In genomic region chr11:77589521-77590193, GRCh38 we compare ENCODE assay signal across 1 cellular context.
TF ChIP-seq lines count a peak whose summit lies in the region.

A gene with protein sequence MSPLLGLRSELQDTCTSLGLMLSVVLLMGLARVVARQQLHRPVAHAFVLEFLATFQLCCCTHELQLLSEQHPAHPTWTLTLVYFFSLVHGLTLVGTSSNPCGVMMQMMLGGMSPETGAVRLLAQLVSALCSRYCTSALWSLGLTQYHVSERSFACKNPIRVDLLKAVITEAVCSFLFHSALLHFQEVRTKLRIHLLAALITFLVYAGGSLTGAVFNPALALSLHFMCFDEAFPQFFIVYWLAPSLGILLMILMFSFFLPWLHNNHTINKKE (plus strand): TSS chr11:77589953. CDS start chr11:77589993, 40 bp downstream.

TF ChIP-seq in HepG2, 621 proteins besides CTCF, POLR2A, EP300 and RAD21 (continued from another document and continues in another):
- no peak for TF ChIP-seq CEBPZ (IDR thresholded peaks at IDR 0.05; ENCODE audit: low read length)
- TF ChIP-seq, protein P1, sequence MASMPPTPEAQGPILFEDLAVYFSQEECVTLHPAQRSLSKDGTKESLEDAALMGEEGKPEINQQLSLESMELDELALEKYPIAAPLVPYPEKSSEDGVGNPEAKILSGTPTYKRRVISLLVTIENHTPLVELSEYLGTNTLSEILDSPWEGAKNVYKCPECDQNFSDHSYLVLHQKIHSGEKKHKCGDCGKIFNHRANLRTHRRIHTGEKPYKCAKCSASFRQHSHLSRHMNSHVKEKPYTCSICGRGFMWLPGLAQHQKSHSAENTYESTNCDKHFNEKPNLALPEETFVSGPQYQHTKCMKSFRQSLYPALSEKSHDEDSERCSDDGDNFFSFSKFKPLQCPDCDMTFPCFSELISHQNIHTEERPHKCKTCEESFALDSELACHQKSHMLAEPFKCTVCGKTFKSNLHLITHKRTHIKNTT (CRISPR knock-in tag; IDR thresholded peaks at IDR 0.05) = no peak
- TF ChIP-seq ERF (CRISPR knock-in tag; IDR thresholded peaks at IDR 0.05) = peak; percentile 85; the same call in 1 of the 2 replicates
- TF ChIP-seq ZNF468 (CRISPR knock-in tag; IDR thresholded peaks at IDR 0.05) = no peak
- TF ChIP-seq MED13 (CRISPR knock-in tag; IDR thresholded peaks at IDR 0.05) = peak; percentile 34; the same call in 1 of the 2 replicates
- 0 out of 2 replicates have a peak, but pooled peaks have one; percentile 54 for TF ChIP-seq ZIK1 (CRISPR knock-in tag; IDR thresholded peaks at IDR 0.05; ENCODE audit: borderline replicate concordance, low read depth)
- TF ChIP-seq, protein P2, sequence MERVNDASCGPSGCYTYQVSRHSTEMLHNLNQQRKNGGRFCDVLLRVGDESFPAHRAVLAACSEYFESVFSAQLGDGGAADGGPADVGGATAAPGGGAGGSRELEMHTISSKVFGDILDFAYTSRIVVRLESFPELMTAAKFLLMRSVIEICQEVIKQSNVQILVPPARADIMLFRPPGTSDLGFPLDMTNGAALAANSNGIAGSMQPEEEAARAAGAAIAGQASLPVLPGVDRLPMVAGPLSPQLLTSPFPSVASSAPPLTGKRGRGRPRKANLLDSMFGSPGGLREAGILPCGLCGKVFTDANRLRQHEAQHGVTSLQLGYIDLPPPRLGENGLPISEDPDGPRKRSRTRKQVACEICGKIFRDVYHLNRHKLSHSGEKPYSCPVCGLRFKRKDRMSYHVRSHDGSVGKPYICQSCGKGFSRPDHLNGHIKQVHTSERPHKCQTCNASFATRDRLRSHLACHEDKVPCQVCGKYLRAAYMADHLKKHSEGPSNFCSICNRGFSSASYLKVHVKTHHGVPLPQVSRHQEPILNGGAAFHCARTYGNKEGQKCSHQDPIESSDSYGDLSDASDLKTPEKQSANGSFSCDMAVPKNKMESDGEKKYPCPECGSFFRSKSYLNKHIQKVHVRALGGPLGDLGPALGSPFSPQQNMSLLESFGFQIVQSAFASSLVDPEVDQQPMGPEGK (CRISPR knock-in tag; IDR thresholded peaks at IDR 0.05) = peak; percentile 38
- TF ChIP-seq ELF3 (CRISPR knock-in tag; IDR thresholded peaks at IDR 0.05) = no peak; the same call in 1 of the 2 replicates
- no peak for TF ChIP-seq ZFP41 (CRISPR knock-in tag; IDR thresholded peaks at IDR 0.05; ENCODE audit: borderline replicate concordance)
- TF ChIP-seq ZNF274 (CRISPR knock-in tag; IDR thresholded peaks at IDR 0.05) = peak; percentile 59; the same call in 1 of the 2 replicates
- no peak for TF ChIP-seq NFE2L1 (CRISPR knock-in tag; IDR thresholded peaks at IDR 0.05; ENCODE audit: borderline replicate concordance)
- TF ChIP-seq TAF15 (IDR thresholded peaks at IDR 0.05; ENCODE audit: low read depth, low read length, poor library complexity, severe bottlenecking) = peak; percentile 45
- TF ChIP-seq ZNF691 (CRISPR knock-in tag; IDR thresholded peaks at IDR 0.05; ENCODE audit: borderline replicate concordance, low read depth) = peak; percentile 76
- 0 out of 2 replicates have a peak, but pooled peaks have one; percentile 51 for TF ChIP-seq ZNF850 (CRISPR knock-in tag; conservative IDR thresholded peaks at IDR 0.05)
- TF ChIP-seq, protein P3, sequence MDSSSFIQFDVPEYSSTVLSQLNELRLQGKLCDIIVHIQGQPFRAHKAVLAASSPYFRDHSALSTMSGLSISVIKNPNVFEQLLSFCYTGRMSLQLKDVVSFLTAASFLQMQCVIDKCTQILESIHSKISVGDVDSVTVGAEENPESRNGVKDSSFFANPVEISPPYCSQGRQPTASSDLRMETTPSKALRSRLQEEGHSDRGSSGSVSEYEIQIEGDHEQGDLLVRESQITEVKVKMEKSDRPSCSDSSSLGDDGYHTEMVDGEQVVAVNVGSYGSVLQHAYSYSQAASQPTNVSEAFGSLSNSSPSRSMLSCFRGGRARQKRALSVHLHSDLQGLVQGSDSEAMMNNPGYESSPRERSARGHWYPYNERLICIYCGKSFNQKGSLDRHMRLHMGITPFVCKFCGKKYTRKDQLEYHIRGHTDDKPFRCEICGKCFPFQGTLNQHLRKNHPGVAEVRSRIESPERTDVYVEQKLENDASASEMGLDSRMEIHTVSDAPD (CRISPR knock-in tag; IDR thresholded peaks at IDR 0.05) = no peak
- TF ChIP-seq ZNF3 (CRISPR knock-in tag; IDR thresholded peaks at IDR 0.05) = no peak
- TF ChIP-seq ZNF432 (CRISPR knock-in tag; IDR thresholded peaks at IDR 0.05; ENCODE audit: borderline replicate concordance) = no peak; the same call in 1 of the 2 replicates
- peak; percentile 51; the same call in 1 of the 2 replicates for TF ChIP-seq BCL3 (CRISPR knock-in tag; IDR thresholded peaks at IDR 0.05)
- TF ChIP-seq CHD2 (IDR thresholded peaks at IDR 0.05; ENCODE audit: low read depth, low read length) = no peak
- TF ChIP-seq TCF12 (IDR thresholded peaks at IDR 0.05) = no peak
- TF ChIP-seq TCF12 (CRISPR knock-in tag; IDR thresholded peaks at IDR 0.05) = peak; percentile 82
- TF ChIP-seq MNT (IDR thresholded peaks at IDR 0.05) = no peak
- no peak; the same call in 1 of the 2 replicates for TF ChIP-seq ZNF615 (CRISPR knock-in tag; IDR thresholded peaks at IDR 0.05; ENCODE audit: borderline replicate concordance)
- TF ChIP-seq ZNF737 (CRISPR knock-in tag; IDR thresholded peaks at IDR 0.05; ENCODE audit: borderline replicate concordance) = no peak
- no peak for TF ChIP-seq ZNF775 (CRISPR knock-in tag; IDR thresholded peaks at IDR 0.05; ENCODE audit: borderline replicate concordance)
- TF ChIP-seq ZNF264 (CRISPR knock-in tag; IDR thresholded peaks at IDR 0.05) = no peak; the same call in 1 of the 2 replicates
- TF ChIP-seq NBN (conservative IDR thresholded peaks at IDR 0.05) = no peak
- peak; percentile 42; the same call in 1 of the 2 replicates for TF ChIP-seq ZNF441 (CRISPR knock-in tag; IDR thresholded peaks at IDR 0.05; ENCODE audit: borderline replicate concordance)
- 0 out of 2 replicates have a peak, but pooled peaks have one; percentile 43 for TF ChIP-seq STAT6 (CRISPR knock-in tag; IDR thresholded peaks at IDR 0.05; ENCODE audit: borderline replicate concordance)
- TF ChIP-seq, protein P4, sequence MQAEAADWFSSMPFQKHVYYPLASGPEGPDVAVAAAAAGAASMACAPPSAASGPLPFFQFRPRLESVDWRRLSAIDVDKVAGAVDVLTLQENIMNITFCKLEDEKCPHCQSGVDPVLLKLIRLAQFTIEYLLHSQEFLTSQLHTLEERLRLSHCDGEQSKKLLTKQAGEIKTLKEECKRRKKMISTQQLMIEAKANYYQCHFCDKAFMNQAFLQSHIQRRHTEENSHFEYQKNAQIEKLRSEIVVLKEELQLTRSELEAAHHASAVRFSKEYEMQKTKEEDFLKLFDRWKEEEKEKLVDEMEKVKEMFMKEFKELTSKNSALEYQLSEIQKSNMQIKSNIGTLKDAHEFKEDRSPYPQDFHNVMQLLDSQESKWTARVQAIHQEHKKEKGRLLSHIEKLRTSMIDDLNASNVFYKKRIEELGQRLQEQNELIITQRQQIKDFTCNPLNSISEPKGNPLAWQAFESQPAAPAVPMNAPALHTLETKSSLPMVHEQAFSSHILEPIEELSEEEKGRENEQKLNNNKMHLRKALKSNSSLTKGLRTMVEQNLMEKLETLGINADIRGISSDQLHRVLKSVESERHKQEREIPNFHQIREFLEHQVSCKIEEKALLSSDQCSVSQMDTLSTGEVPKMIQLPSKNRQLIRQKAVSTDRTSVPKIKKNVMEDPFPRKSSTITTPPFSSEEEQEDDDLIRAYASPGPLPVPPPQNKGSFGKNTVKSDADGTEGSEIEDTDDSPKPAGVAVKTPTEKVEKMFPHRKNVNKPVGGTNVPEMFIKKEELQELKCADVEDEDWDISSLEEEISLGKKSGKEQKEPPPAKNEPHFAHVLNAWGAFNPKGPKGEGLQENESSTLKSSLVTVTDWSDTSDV (CRISPR knock-in tag; IDR thresholded peaks at IDR 0.05) = peak; percentile 93; the same call in 1 of the 2 replicates
- no peak for TF ChIP-seq ZSCAN12 (CRISPR knock-in tag; IDR thresholded peaks at IDR 0.05)
- no peak for TF ChIP-seq ZBTB26 (CRISPR knock-in tag; IDR thresholded peaks at IDR 0.05; ENCODE audit: borderline replicate concordance)
- TF ChIP-seq, protein P5, sequence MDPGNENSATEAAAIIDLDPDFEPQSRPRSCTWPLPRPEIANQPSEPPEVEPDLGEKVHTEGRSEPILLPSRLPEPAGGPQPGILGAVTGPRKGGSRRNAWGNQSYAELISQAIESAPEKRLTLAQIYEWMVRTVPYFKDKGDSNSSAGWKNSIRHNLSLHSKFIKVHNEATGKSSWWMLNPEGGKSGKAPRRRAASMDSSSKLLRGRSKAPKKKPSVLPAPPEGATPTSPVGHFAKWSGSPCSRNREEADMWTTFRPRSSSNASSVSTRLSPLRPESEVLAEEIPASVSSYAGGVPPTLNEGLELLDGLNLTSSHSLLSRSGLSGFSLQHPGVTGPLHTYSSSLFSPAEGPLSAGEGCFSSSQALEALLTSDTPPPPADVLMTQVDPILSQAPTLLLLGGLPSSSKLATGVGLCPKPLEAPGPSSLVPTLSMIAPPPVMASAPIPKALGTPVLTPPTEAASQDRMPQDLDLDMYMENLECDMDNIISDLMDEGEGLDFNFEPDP (CRISPR knock-in tag; conservative IDR thresholded peaks at IDR 0.05) = no peak
- no peak for TF ChIP-seq GZF1 (CRISPR knock-in tag; IDR thresholded peaks at IDR 0.05)
- peak; percentile 57; the same call in 1 of the 2 replicates for TF ChIP-seq KDM5A (IDR thresholded peaks at IDR 0.05; ENCODE audit: borderline replicate concordance, low read length)
- TF ChIP-seq ATAD3A (CRISPR knock-in tag; IDR thresholded peaks at IDR 0.05) = no peak
- TF ChIP-seq EZH2 (conservative IDR thresholded peaks at IDR 0.05; ENCODE audit: low read depth, low read length) = no peak
